Comparison of ENCODE assay signal across 10 cellular contexts in the genomic region with DNA sequence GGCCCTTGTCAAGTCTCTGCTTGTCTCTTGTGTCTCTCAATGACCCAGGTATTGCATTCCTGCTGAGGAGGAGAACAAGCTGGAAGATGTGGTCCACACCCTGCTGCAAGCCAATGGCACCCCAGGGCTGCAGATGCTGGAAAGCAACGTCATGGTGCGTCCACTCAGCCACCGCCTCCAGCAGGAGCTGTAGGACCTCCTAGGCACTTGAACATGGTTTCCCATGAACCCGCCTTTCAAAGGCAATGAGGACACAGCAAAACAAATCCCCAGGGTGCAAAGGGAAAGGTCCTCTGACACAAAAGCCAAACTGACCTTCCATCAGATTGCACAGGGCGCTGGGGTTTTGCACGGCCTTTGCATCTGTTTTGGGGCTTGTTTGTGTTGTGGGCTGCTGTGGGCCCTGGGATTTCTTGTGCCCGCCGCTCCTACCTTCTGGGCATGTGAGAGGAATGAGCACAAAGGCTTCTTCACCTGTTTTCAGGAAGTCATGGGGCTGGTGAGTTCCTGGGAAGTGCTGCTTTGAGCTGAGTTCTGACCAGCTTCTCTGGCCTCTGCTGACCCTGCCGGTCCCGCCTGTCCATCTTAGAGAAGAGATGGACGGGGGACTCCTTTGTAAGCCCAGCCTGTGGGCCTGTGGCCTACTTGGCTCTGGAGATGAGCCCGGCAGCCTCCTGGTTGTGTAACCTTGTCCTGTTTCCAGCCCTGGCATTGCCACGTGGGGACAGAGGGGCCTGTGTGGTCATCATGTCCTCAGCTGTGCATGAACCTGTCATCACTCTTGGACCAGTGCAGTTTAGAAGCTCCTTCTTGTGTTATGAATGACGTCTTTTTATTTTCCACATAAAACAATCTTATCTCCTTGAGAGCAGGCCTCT.
A peak's percentile ranks its signal among the peaks of the same experiment; 100 is the strongest.
DNase-seq lines count a peak whose midpoint lies in the region; ATAC-seq and TF ChIP-seq lines count a peak whose summit lies in the region.
"Had no signal": no experiment of that assay in that cellular context is flagged by ENCODE, and none has a peak within 500 bp of the region (broad histone marks: within the 10 kb centered on the region; RNA-seq: fewer than 3 reads in every experiment).

No MANE protein-coding gene starts in this region.

- H3K27ac Mint-ChIP-seq in CD14-positive monocyte = peak overlapping the region; percentile 8 to 92 (median 75)
- H3K27ac Mint-ChIP-seq in WTC11 = peak overlapping the region; percentile 92
- H3K27ac Mint-ChIP-seq in natural killer cell treated with Interleukin-12 subunit alpha and Interleukin-12 subunit beta and Interleukin-15 and Interleukin-18, amount 100 ng/mL, for 72 hours = peak overlapping the region; percentile 39 to 67

- peaks cover 0 to 4% (median 3%) of the 10 kb centered on the region in 3 donors for H3K27me3 Mint-ChIP-seq in CD14-positive monocyte (ENCODE audit: low read depth in 3 of 3)
- no peaks in the 10 kb centered on the region for H3K27me3 Mint-ChIP-seq in WTC11 (ENCODE audit: low read depth)
- no peaks in the 10 kb centered on the region for H3K27me3 Mint-ChIP-seq in natural killer cell treated with Interleukin-12 subunit alpha and Interleukin-12 subunit beta and Interleukin-15 and Interleukin-18, amount 100 ng/mL, for 72 hours

- H3K4me1 Mint-ChIP-seq in CD14-positive monocyte (peaks cover 26% of the 10 kb centered on the region), WTC11 (peaks cover 33% of the 10 kb centered on the region)
- peaks cover 17 to 32% of the 10 kb centered on the region in 2 donors for H3K4me1 Mint-ChIP-seq in natural killer cell treated with Interleukin-12 subunit alpha and Interleukin-12 subunit beta and Interleukin-15 and Interleukin-18, amount 100 ng/mL, for 72 hours (ENCODE audit: low read depth in 2 of 2)

- H3K9me3 Mint-ChIP-seq in CD14-positive monocyte (no peaks in the 10 kb centered on the region), WTC11 (no peaks in the 10 kb centered on the region)
- no peaks in the 10 kb centered on the region for H3K9me3 Mint-ChIP-seq in natural killer cell treated with Interleukin-12 subunit alpha and Interleukin-12 subunit beta and Interleukin-15 and Interleukin-18, amount 100 ng/mL, for 72 hours

- H3K36me3 Mint-ChIP-seq in CD14-positive monocyte (peaks cover 89 to 99% of the 10 kb centered on the region in 2 donors), WTC11 (peaks cover 87% of the 10 kb centered on the region)
- H3K36me3 Mint-ChIP-seq in natural killer cell treated with Interleukin-12 subunit alpha and Interleukin-12 subunit beta and Interleukin-15 and Interleukin-18, amount 100 ng/mL, for 72 hours = peaks cover 10% of the 10 kb centered on the region

- ATAC-seq in WTC11 = no peak
- ATAC-seq in Right ventricle myocardium superior (ENCODE audit: poor library complexity) = peak; percentile 87
- no peak for ATAC-seq in natural killer cell treated with Interleukin-12 subunit alpha and Interleukin-12 subunit beta and Interleukin-15 and Interleukin-18, amount 100 ng/mL, for 72 hours
- no peak for ATAC-seq in GM19035 (IDR thresholded peaks at IDR 0.05; ENCODE audit: unreplicated experiment)

- DNase-seq in CD14-positive monocyte (ENCODE audit: low spot score) = no peak
- no peak for DNase-seq in WTC11 (ENCODE audit: low spot score)
- peak; percentile 84 for DNase-seq in Right ventricle myocardium superior
- no peak for DNase-seq in natural killer cell treated with Interleukin-12 subunit alpha and Interleukin-12 subunit beta and Interleukin-15 and Interleukin-18, amount 100 ng/mL, for 72 hours (ENCODE audit: low spot score)
- no peak for DNase-seq in T-helper 1 cell
- no peak for DNase-seq in stimulated activated CD4-positive, alpha-beta T cell treated with anti-CD3 and anti-CD28 coated beads, Interleukin-1b, Interleukin-23, amount 100 ng/mL, for 48 hours
- DNase-seq in A172 (ENCODE audit: low spot score) = no peak
- DNase-seq: activated CD4-positive, CD25-positive, alpha-beta regulatory T cell treated with anti-CD3 and anti-CD28 coated beads, Interleukin-2, amount 50 U/mL, for 72 hours; T-helper 2 cell had no signal

- H3K4me3 Mint-ChIP-seq in CD14-positive monocyte (no peak overlapping the region), WTC11 (no peak overlapping the region)
- no peak overlapping the region for H3K4me3 Mint-ChIP-seq in natural killer cell treated with Interleukin-12 subunit alpha and Interleukin-12 subunit beta and Interleukin-15 and Interleukin-18, amount 100 ng/mL, for 72 hours

- TF ChIP-seq CTCF in CD14-positive monocyte (IDR thresholded peaks at IDR 0.05) (no peak), WTC11 (IDR thresholded peaks at IDR 0.05) (no peak)

- intact Hi-C loops in CD14-positive monocyte (cut with micrococcal nuclease) = no loop called here
- intact Hi-C loops in Right ventricle myocardium superior (cut with DNase I) = no loop called here

- POLR2A ChIA-PET in WTC11 (lab: Charles Lee) = no interaction called here

- CTCF ChIA-PET in WTC11 (lab: Charles Lee) = interaction anchor here (0.5 kb wide), 1 partner anchor 8 kb away, joined by 3 read pairs; no protein-coding TSS in a partner anchor

TF ChIP-seq in WTC11, 78 proteins besides CTCF, POLR2A, EP300 and RAD21:
- no peak for TF ChIP-seq FOXJ3 (CRISPR knock-in tag; IDR thresholded peaks at IDR 0.05; ENCODE audit: borderline replicate concordance)
- TF ChIP-seq ZNF138 (CRISPR knock-in tag; conservative IDR thresholded peaks at IDR 0.05) = no peak
- TF ChIP-seq ZNF671 (CRISPR knock-in tag; IDR thresholded peaks at IDR 0.05) = no peak
- no peak for TF ChIP-seq CBFB (CRISPR knock-in tag; IDR thresholded peaks at IDR 0.05; ENCODE audit: low read depth)
